Comparison of ENCODE assay signal across 12 cellular contexts in the genomic region with DNA sequence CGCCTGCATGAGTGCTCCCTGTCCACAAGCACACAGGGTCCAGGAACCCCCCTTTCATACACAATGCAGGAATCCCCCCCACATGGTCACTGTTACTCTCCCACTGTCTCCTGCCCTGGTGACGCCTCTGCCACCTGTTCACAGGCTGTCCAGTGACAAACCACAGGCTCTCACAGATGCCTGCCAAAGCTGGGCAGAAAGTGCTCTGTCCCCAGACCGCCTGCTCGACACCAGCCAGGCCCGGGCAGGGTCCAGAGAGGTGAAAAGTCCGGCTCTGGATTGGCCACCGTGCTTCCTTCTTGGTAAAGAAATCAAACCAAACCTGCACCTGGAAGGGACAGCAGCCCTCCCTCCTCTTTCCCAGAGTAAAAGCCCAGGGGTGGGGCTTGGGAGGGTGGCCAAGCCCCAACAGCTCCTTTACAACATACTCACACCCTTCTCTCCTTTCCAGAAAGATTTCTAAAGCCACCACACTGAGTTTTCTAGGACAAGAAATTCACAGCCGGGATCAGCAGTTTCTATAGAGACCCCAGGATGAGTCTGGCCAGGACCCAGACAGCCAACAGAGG. TPM values are rescaled to one million over a fixed set of nuclear protein-coding genes. Genes with fewer than 3 reads are reported as not detected.
A peak's percentile ranks its signal among the peaks of the same experiment; 100 is the strongest.
DNase-seq lines count a peak whose midpoint lies in the region; ATAC-seq and TF ChIP-seq lines count a peak whose summit lies in the region.
"Had no signal": no experiment of that assay in that cellular context is flagged by ENCODE, and none has a peak within 500 bp of the region (broad histone marks: within the 10 kb centered on the region; RNA-seq: fewer than 3 reads in every experiment).

No MANE protein-coding gene starts in this region.

- peak; percentile 69 for DNase-seq in NCI-H69 (lab: John Stamatoyannopoulos, UW)
- DNase-seq in nephron progenitor cell: no peak
- no peak for DNase-seq in central memory CD4-positive, alpha-beta T cell
- no peak for DNase-seq in NCI-H1694 (lab: John Stamatoyannopoulos, UW)
- DNase-seq in CD4-positive, alpha-beta T cell: no peak
- DNase-seq: effector memory CD4-positive, alpha-beta T cell; mesendoderm; SIG-M5 had no signal

- peaks cover 64% of the 10 kb centered on the region for H3K4me1 Mint-ChIP-seq in nephron progenitor cell
- H3K4me1 Mint-ChIP-seq in CD4-positive, alpha-beta T cell (ENCODE audit: low read depth): peaks cover 12% of the 10 kb centered on the region

- TF ChIP-seq CTCF in 22Rv1 (IDR thresholded peaks at IDR 0.05) (no peak), nephron progenitor cell (IDR thresholded peaks at IDR 0.05) (no peak)
- no peak for TF ChIP-seq CTCF in CD4-positive, alpha-beta T cell (IDR thresholded peaks at IDR 0.05)

- CTCF ChIA-PET in CD4-positive, alpha-beta T cell (lab: Charles Lee): no interaction called here

- no peaks in the 10 kb centered on the region for H3K9me3 Mint-ChIP-seq in nephron progenitor cell
- H3K9me3 Mint-ChIP-seq in CD4-positive, alpha-beta T cell: no peaks in the 10 kb centered on the region

- H3K36me3 Mint-ChIP-seq in nephron progenitor cell (ENCODE audit: low read depth): peaks cover 33% of the 10 kb centered on the region
- no peaks in the 10 kb centered on the region for H3K36me3 Mint-ChIP-seq in CD4-positive, alpha-beta T cell (ENCODE audit: low read depth)

- no peak overlapping the region for H3K4me3 Mint-ChIP-seq in nephron progenitor cell
- H3K4me3 Mint-ChIP-seq in CD4-positive, alpha-beta T cell: no peak overlapping the region
- H3K4me3 Mint-ChIP-seq: B cell had no signal

- intact Hi-C loops in CD4-positive, alpha-beta T cell (cut with DNase I, micrococcal nuclease): no loop called here

- H3K27me3 ChIP-seq in CD4-positive, alpha-beta T cell (ENCODE audit: control insufficient read depth, insufficient read depth, low read length): peaks cover 15% of the 10 kb centered on the region

- peak overlapping the region; percentile 44 for H3K27ac Mint-ChIP-seq in nephron progenitor cell
- no peak overlapping the region for H3K27ac Mint-ChIP-seq in CD4-positive, alpha-beta T cell
- H3K27ac Mint-ChIP-seq: B cell had no signal

- no peaks in the 10 kb centered on the region for H3K27me3 Mint-ChIP-seq in nephron progenitor cell (ENCODE audit: low read depth, poor library complexity)
- H3K27me3 Mint-ChIP-seq in CD4-positive, alpha-beta T cell: peaks cover 29% of the 10 kb centered on the region

- peak overlapping the region; percentile 99 for H3K27ac ChIP-seq in 22Rv1
- no peak overlapping the region for H3K27ac ChIP-seq in CD4-positive, alpha-beta T cell (ENCODE audit: low read depth, low read length)

- POLR2A ChIA-PET in CD4-positive, alpha-beta T cell (lab: Charles Lee): no interaction called here

- ATAC-seq in esophagus mucosa: peak; percentile 30
- ATAC-seq in GM19452 (IDR thresholded peaks at IDR 0.05; ENCODE audit: unreplicated experiment): no peak
- ATAC-seq in CD4-positive, alpha-beta T cell (ENCODE audit: poor library complexity): no peak

- H3K9me3 ChIP-seq in CD4-positive, alpha-beta T cell (ENCODE audit: control insufficient read depth, low read length): no peaks in the 10 kb centered on the region

RNA-seq across cellular contexts. Expression of a gene that starts 6.2 kb away (rescaled TPM):
- total RNA-seq in esophagus mucosa: 18.0 TPM
- total RNA-seq in CD4-positive, alpha-beta T cell: not detected
- total RNA-seq: B cell had no signal

RNA-seq across cellular contexts. Expression of a gene that starts 10.6 kb away (rescaled TPM):
- 179 TPM for total RNA-seq in esophagus mucosa
- 10 to 100 TPM; 46.6 to 55.0 TPM for total RNA-seq in CD4-positive, alpha-beta T cell

RNA-seq across cellular contexts. Expression of a gene that starts 11.8 kb away (rescaled TPM):
- total RNA-seq in esophagus mucosa: 28.6 TPM
- 1 to 10 TPM; 4.7 to 5.7 TPM for total RNA-seq in CD4-positive, alpha-beta T cell

RNA-seq across cellular contexts. Expression of a gene that starts 36.9 kb away (rescaled TPM):
- 40.2 TPM for total RNA-seq in esophagus mucosa
- 100 to 1,000 TPM; 321 to 324 TPM for total RNA-seq in CD4-positive, alpha-beta T cell

RNA-seq across cellular contexts. Expression of a gene that starts 57.4 kb away (rescaled TPM):
- 15.1 TPM for total RNA-seq in esophagus mucosa
- total RNA-seq in CD4-positive, alpha-beta T cell: 10 to 100 TPM; 17.0 to 17.2 TPM

Comparison
In these comparisons a context has a peak if more than half of its experiments do, and no peak if none do; other contexts are left out.
1. RNA of a gene that starts 6.2 kb away (total RNA-seq): 18.0 TPM in esophagus mucosa (single experiment); not detected in CD4-positive, alpha-beta T cell; every median in the first group is over 10 times any median in the second.